Comparison of ENCODE assay signal across 8 cellular contexts in the genomic region with DNA sequence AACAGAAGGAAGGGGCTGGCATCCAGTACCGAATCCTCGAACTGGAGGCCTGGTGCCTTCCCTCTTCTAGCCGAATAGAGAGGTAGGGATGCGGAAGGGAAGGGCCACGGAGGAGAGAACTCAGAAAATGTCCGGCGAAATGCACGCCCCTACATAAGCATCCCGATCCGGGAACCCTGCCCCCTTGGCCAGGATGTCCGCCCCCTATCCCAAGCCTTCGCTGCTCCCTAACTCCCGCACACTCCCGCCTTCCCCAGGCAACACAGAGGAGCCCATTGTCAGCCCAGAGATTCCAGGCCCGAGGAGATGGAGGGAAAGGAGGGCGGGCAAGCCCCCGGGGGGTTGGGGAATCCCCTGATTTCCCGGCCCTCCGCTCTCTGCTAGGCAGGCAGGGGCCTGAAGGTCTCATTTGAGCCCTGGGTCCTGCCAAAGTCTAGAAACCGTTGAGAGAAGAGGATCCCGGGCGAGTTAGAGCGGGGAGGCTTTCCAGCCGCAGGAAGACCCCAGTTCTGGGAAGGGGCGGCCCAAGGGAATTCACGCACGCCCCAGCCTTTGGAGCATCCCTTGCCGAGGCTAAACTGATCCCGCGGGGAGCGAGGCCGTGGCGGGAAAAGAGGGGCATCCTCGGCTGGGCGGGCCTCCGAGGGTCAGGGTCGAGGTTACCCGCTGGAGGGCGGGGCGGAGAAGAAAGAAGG. TPM values are rescaled to one million over a fixed set of nuclear protein-coding genes. Genes with fewer than 3 reads are reported as not detected.
A peak's percentile ranks its signal among the peaks of the same experiment; 100 is the strongest.
DNase-seq lines count a peak whose midpoint lies in the region; ATAC-seq lines count a peak whose summit lies in the region.

No MANE protein-coding gene starts in this region.

- peaks cover 32% of the 10 kb centered on the region for H3K4me1 Mint-ChIP-seq in activated T-cell treated with anti-CD3 and anti-CD28 coated beads, Interleukin-2, amount 50 U/mL, for 4 hours (ENCODE audit: low read depth)

- DNase-seq in C1 segment of cervical spinal cord (lab: John Stamatoyannopoulos, UW) (peak in 12 of 14 donors; percentile 52 to 84 (median 64)), HuH-7.5 (ENCODE audit: low spot score) (peak; percentile 60), globus pallidus (ENCODE audit: low spot score) (peak; percentile 87), nucleus accumbens (lab: John Stamatoyannopoulos, UW) (peak in 50 of 56 donors; percentile 24 to 84 (median 64)), COR-L47 (lab: John Stamatoyannopoulos, UW) (no peak), NK-92 (lab: John Stamatoyannopoulos, UW; ENCODE audit: unreplicated experiment) (no peak), AML-193 (lab: John Stamatoyannopoulos, UW) (no peak)
- DNase-seq in activated T-cell treated with anti-CD3 and anti-CD28 coated beads, Interleukin-2, amount 50 U/mL, for 4 hours = no peak

- H3K4me3 Mint-ChIP-seq in activated T-cell treated with anti-CD3 and anti-CD28 coated beads, Interleukin-2, amount 50 U/mL, for 4 hours = peak overlapping the region; percentile 76

- peaks cover 57% of the 10 kb centered on the region for H3K27me3 Mint-ChIP-seq in activated T-cell treated with anti-CD3 and anti-CD28 coated beads, Interleukin-2, amount 50 U/mL, for 4 hours (ENCODE audit: low read depth)

- ATAC-seq in activated T-cell treated with anti-CD3 and anti-CD28 coated beads, Interleukin-2, amount 50 U/mL, for 4 hours = no peak

- H3K9me3 Mint-ChIP-seq in activated T-cell treated with anti-CD3 and anti-CD28 coated beads, Interleukin-2, amount 50 U/mL, for 4 hours = no peaks in the 10 kb centered on the region

- no peaks in the 10 kb centered on the region for H3K36me3 Mint-ChIP-seq in activated T-cell treated with anti-CD3 and anti-CD28 coated beads, Interleukin-2, amount 50 U/mL, for 4 hours (ENCODE audit: insufficient read depth)

RNA-seq across cellular contexts. Expression of gene ARHGEF40, which starts 0.6 kb away (rescaled TPM):
- total RNA-seq in activated T-cell treated with anti-CD3 and anti-CD28 coated beads, Interleukin-2, amount 50 U/mL, for 4 hours = under 1 TPM; 0.11 to 0.35 (median 0.23) TPM

RNA-seq across cellular contexts. Expression of gene RNASE8, which starts 11.9 kb away (rescaled TPM):
- total RNA-seq in activated T-cell treated with anti-CD3 and anti-CD28 coated beads, Interleukin-2, amount 50 U/mL, for 4 hours = not detected

RNA-seq across cellular contexts. Expression of gene RNASE7, which starts 27.4 kb away (rescaled TPM):
- not detected for total RNA-seq in activated T-cell treated with anti-CD3 and anti-CD28 coated beads, Interleukin-2, amount 50 U/mL, for 4 hours

RNA-seq across cellular contexts. Expression of gene ZNF219, which starts 28.9 kb away (rescaled TPM):
- total RNA-seq in activated T-cell treated with anti-CD3 and anti-CD28 coated beads, Interleukin-2, amount 50 U/mL, for 4 hours = 1 to 10 TPM; 5.5 to 7.0 (median 6.5) TPM

RNA-seq across cellular contexts. Expression of gene TMEM253, which starts 31.3 kb away (rescaled TPM):
- total RNA-seq in activated T-cell treated with anti-CD3 and anti-CD28 coated beads, Interleukin-2, amount 50 U/mL, for 4 hours = not detected

Comparison
In these comparisons a context has a peak if more than half of its experiments do, and no peak if none do; other contexts are left out.
1. DNase-seq: peak in C1 segment of cervical spinal cord (12 of 14), HuH-7.5 (single experiment), globus pallidus (single experiment) and nucleus accumbens (50 of 56); none in activated T-cell treated with anti-CD3 and anti-CD28 coated beads, Interleukin-2, amount 50 U/mL, for 4 hours (single experiment), COR-L47 (single experiment), NK-92 (single experiment) and AML-193 (0 of 2).